In the genomic region with DNA sequence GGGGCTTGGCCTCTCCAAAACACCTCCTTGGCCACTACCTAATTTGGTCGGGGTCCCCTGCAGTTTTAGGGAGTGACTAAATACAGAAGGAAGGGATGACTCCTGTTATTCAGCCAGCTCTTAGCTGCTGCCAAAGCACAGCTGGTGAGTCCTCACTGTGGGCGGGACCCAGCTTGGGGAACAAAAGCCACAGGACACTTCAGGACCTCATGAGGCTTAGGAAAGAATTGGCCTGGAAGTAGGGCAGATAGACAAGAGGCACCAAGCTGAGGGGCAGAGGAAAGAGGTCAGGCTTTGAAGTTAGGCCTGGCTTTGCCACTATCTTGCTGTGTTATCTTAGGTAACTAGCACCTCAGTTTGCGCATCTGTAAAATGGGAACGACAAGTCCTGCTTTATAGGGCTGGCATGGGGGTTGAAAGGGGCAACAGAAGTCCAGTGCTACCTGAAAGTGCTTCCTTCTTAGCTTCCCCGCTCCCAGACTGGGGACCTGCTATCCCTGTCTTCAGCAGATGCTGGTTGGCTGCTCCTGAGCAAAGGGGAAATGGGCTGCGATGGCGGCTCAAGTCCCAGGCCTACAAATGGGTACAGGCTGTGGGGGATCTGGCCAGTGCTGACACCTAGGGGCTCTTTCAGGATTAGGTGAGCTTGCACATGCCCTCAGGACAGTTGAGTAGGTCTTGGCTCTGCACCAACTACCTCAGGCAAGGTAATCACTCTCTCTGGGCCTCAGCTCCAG, we compare ENCODE assay signal across 9 cellular contexts. TPM values are rescaled to one million over a fixed set of nuclear protein-coding genes. Genes with fewer than 3 reads are reported as not detected.
DNase-seq lines count a peak whose midpoint lies in the region; ATAC-seq, FAIRE-seq and TF ChIP-seq lines count a peak whose summit lies in the region.
"Had no signal": no experiment of that assay in that cellular context is flagged by ENCODE, and none has a peak within 500 bp of the region (broad histone marks: within the 10 kb centered on the region; RNA-seq: fewer than 3 reads in every experiment).

No MANE protein-coding gene starts in this region.

- H2BK5ac ChIP-seq in H1 (ENCODE audit: low read depth, low read length) = peak overlapping the region; percentile 6; the same call in 1 of the 2 replicates

- no peak overlapping the region for H2BK120ac ChIP-seq in H1 (replicated peaks; ENCODE audit: low read depth, low read length)

- peak overlapping the region; percentile 24; the same call in 1 of the 2 replicates for H2BK20ac ChIP-seq in H1 (ENCODE audit: low read length)

- no peak overlapping the region for H3K23ac ChIP-seq in H1 (ENCODE audit: insufficient read length)

- H3K79me1 ChIP-seq in H1 (ENCODE audit: low read depth, low read length) = no peaks in the 10 kb centered on the region

- intact Hi-C loops in posterior vena cava (cut with DNase I) = no loop called here

- peak in 1 of 2 experiments; percentile 76; a peak in 1 of 3 replicates for TF ChIP-seq EP300 in H1 (IDR thresholded peaks at IDR 0.05; ENCODE audit: borderline replicate concordance in 1 of 2, low read depth in 2 of 2, low read length in 2 of 2)

- peaks cover 6 to 21% (median 17%) of the 10 kb centered on the region in 4 experiments for H3K4me1 ChIP-seq in H1 (replicated peaks in 1 of 4; ENCODE audit: control insufficient read depth in 3 of 4, insufficient read depth in 4 of 4, low read length in 3 of 4)

- H3K9ac ChIP-seq in H1 (replicated peaks in 1 of 4; ENCODE audit: extremely low read depth in 1 of 4, low read depth in 3 of 4, low read length in 3 of 4) = no peak overlapping the region

- peak in 1 of 2 experiments; percentile 39; a peak in 2 of 4 replicates for TF ChIP-seq RAD21 in H1 (IDR thresholded peaks at IDR 0.05 in 1 of 2, conservative IDR thresholded peaks at IDR 0.05 in 1 of 2; ENCODE audit: low read depth in 2 of 2, low read length in 2 of 2)

- peak overlapping the region; percentile 30; the same call in 1 of the 2 replicates for H2BK12ac ChIP-seq in H1 (ENCODE audit: low read depth, low read length)

- H3K4ac ChIP-seq in H1 (replicated peaks; ENCODE audit: insufficient read length, low read depth, low read length) = no peak overlapping the region

- peak; percentile 36 for TF ChIP-seq CTCF in GM12872 (IDR thresholded peaks at IDR 0.05; ENCODE audit: insufficient read depth, low read depth, low read length)
- peak in 2 of 3 experiments; percentile 21 to 41; a peak in 3 of 4 replicates for TF ChIP-seq CTCF in H1 (IDR thresholded peaks at IDR 0.05; ENCODE audit: control extremely low read depth in 1 of 3, insufficient read depth in 1 of 3, low read depth in 1 of 3, low read length in 3 of 3)

- no peak for ATAC-seq in GM18870 (IDR thresholded peaks at IDR 0.05; ENCODE audit: unreplicated experiment)

- POLR2A ChIA-PET in H1 (lab: Charles Lee; ENCODE audit: partially characterized antibody) = interaction anchor here (0.6 to 1.5 kb wide), 6 partner anchors 10 to 673 kb away, joined by 3 to 5 read pairs (median 3); a partner anchor contains a TSS

- no peaks in the 10 kb centered on the region for H3K79me2 ChIP-seq in H1 (ENCODE audit: control insufficient read depth in 1 of 2, insufficient read depth in 2 of 2, low read length in 2 of 2)

- FAIRE-seq in H1 (lab: Jason Lieb, UNC) = peak; percentile 97

- no peaks in the 10 kb centered on the region for H4K20me1 ChIP-seq in H1 (replicated peaks in 1 of 2; ENCODE audit: control insufficient read depth in 1 of 2, insufficient read depth in 2 of 2, low read length in 2 of 2)

- TF ChIP-seq POLR2A in H1 (IDR thresholded peaks at IDR 0.05; ENCODE audit: control extremely low read depth in 1 of 2, low read depth in 2 of 2, low read length in 2 of 2) = no peak

- DNase-seq in MG63 (peak; percentile 88), H1 (ENCODE audit: low read depth in 1 of 2, low spot score in 2 of 2) (peak; percentile 74 to 77), posterior vena cava (ENCODE audit: low spot score) (peak; percentile 92), middle frontal gyrus (ENCODE audit: extremely low spot score, low spot score) (no peak), A172 (ENCODE audit: low spot score) (no peak), cortex of kidney (lab: John Stamatoyannopoulos, UW) (no peak)

- H3K27ac ChIP-seq in H1 (ENCODE audit: low read depth, low read length) = no peak overlapping the region

- CTCF ChIA-PET in H1 (lab: Charles Lee; ENCODE audit: partially characterized antibody) = interaction anchor here (0.8 to 3.0 kb wide), 24 partner anchors 9 to 356 kb away, joined by 3 to 32 read pairs (median 3); no protein-coding TSS in a partner anchor

- H3K14ac ChIP-seq in H1 (ENCODE audit: insufficient read length) = no peak overlapping the region

- no peak overlapping the region for H2AK5ac ChIP-seq in H1 (ENCODE audit: low read depth, low read length)

- peak overlapping the region; percentile 2 to 17; a peak in 2 of 4 replicates for H3K4me2 ChIP-seq in H1 (ENCODE audit: insufficient read depth in 1 of 2, low read depth in 2 of 2, low read length in 2 of 2)

- no peak overlapping the region for H4K5ac ChIP-seq in H1 (ENCODE audit: insufficient read length, low read depth, low read length)

- H2AFZ ChIP-seq in H1 (ENCODE audit: low read length) = no peak overlapping the region

- H3K56ac ChIP-seq in H1 (replicated peaks; ENCODE audit: insufficient read length, low read depth, low read length) = no peak overlapping the region

- H3K4me3 ChIP-seq in MG63 (no peak overlapping the region), H1 (ENCODE audit: extremely low read depth in 1 of 4, insufficient read depth in 2 of 4, low read depth in 3 of 4, low read length in 4 of 4) (no peak overlapping the region)

- H3K23me2 ChIP-seq in H1 (ENCODE audit: low read depth, low read length) = peaks cover 4% of the 10 kb centered on the region; the same call in 1 of the 2 replicates

- H4K91ac ChIP-seq in H1 (replicated peaks; ENCODE audit: insufficient read length, low read length) = no peak overlapping the region

- H3K36me3 ChIP-seq in MG63 = no peaks in the 10 kb centered on the region
- no peaks in the 10 kb centered on the region for H3K36me3 ChIP-seq in H1 (ENCODE audit: control insufficient read depth in 2 of 4, insufficient read depth in 4 of 4, low read length in 3 of 4)

- peak overlapping the region; percentile 2; the same call in 1 of the 2 replicates for H2BK15ac ChIP-seq in H1 (ENCODE audit: low read length)

- H3K27me3 ChIP-seq in MG63 (no peaks in the 10 kb centered on the region), H1 (replicated peaks in 1 of 4; ENCODE audit: control insufficient read depth in 3 of 4, extremely low read depth in 1 of 4, insufficient read depth in 3 of 4, low read length in 3 of 4) (peaks cover 0 to 2% (median 0%) of the 10 kb centered on the region in 4 experiments; a peak in 2 of 7 replicates)

- H3K18ac ChIP-seq in H1 (ENCODE audit: extremely low read depth, low read length) = peak overlapping the region; percentile 29; the same call in 1 of the 2 replicates

- 67% methylated on average over 7 of the region's 7 CpGs; no CpG with 5 or more reads in 1 of the 2 experiments for whole genome bisulfite sequencing in H1 (ENCODE audit: extremely low coverage in 1 of 2, insufficient coverage in 1 of 2, insufficient read length in 1 of 2, insufficient replicate concordance in 2 of 2, low coverage in 1 of 2, low lambda C conversion rate in 2 of 2, missing lambda C conversion rate in 1 of 2), 2 experiments

- H3K9me3 ChIP-seq in MG63 (no peaks in the 10 kb centered on the region), H1 (ENCODE audit: insufficient read depth in 2 of 2, low read depth in 1 of 2, low read length in 1 of 2) (no peaks in the 10 kb centered on the region)

- H4K8ac ChIP-seq in H1 (ENCODE audit: extremely low read depth, insufficient read depth, low read length) = no peak overlapping the region

RNA-seq across cellular contexts. Expression of a gene that starts 15.7 kb away (rescaled TPM):
- 62.2 and 66.0 TPM in 2 replicates for total RNA-seq in MG63 (2014; rRNA removed; shearing (Covaris generic); ENCODE audit: low replicate concordance)
- 4.9 and 6.1 TPM in 2 replicates for total RNA-seq in H1 (2021; fragmentation: NEBNext Ultra II Directional; extraction: Animal tissue kit (Norgen Biotek cat#: 25700))
- polyA plus RNA-seq in H1 (2011; rRNA removed) = 13.0 and 13.2 TPM in 2 replicates
- polyA plus RNA-seq in H1 (2011; cell fraction: cytosol; rRNA removed) = 12.3 TPM
- polyA plus RNA-seq in H1 (2011; cell fraction: nucleus; rRNA removed) = 8.3 TPM
- 9.7 to 19.5 TPM (median 15.7 TPM) in 4 replicates for polyA plus RNA-seq in H1 (2012, experiment 1 of 2)
- 15.5 TPM for polyA plus RNA-seq in H1 (2012, experiment 2 of 2)
- polyA plus RNA-seq in H1 (2013, experiment 1 of 2) = 9.2 TPM
- polyA plus RNA-seq in H1 (2013, experiment 2 of 2) = 11.9 TPM
- 0.79 and 1.7 TPM in 2 replicates for polyA minus RNA-seq in H1 (2011; rRNA and poly(A)+ RNA removed)
- polyA minus RNA-seq in H1 (2011; cell fraction: cytosol; rRNA and poly(A)+ RNA removed) = 2.9 TPM
- 1.9 TPM for polyA minus RNA-seq in H1 (2011; cell fraction: nucleus; rRNA and poly(A)+ RNA removed)
- total RNA-seq in posterior vena cava = 100 to 1,000 TPM in 1 of 2 donors, 10 to 100 TPM in 1; 55.2 to 104 TPM
- 24.9 and 32.0 TPM in 2 replicates for total RNA-seq in A172 (2014; rRNA removed; shearing (Covaris generic))

RNA-seq across cellular contexts. Expression of a gene that starts 21.3 kb away (rescaled TPM):
- total RNA-seq in MG63 (2014; rRNA removed; shearing (Covaris generic); ENCODE audit: low replicate concordance) = not detected in 2 replicates
- total RNA-seq in H1 (2021; fragmentation: NEBNext Ultra II Directional; extraction: Animal tissue kit (Norgen Biotek cat#: 25700)) = 0.22 and 0.36 TPM in 2 replicates
- 0.86 and 0.95 TPM in 2 replicates for polyA plus RNA-seq in H1 (2011; rRNA removed)
- polyA plus RNA-seq in H1 (2011; cell fraction: cytosol; rRNA removed) = 0.62 TPM
- 1.6 TPM for polyA plus RNA-seq in H1 (2011; cell fraction: nucleus; rRNA removed)
- 0.39 to 0.50 TPM (median 0.42 TPM) in 3 of 4 replicates, not detected in the other for polyA plus RNA-seq in H1 (2012, experiment 1 of 2)
- 0.18 TPM for polyA plus RNA-seq in H1 (2012, experiment 2 of 2)
- polyA plus RNA-seq in H1 (2013, experiment 1 of 2) = 0.34 TPM
- polyA plus RNA-seq in H1 (2013, experiment 2 of 2) = 0.33 TPM
- polyA minus RNA-seq in H1 (2011; rRNA and poly(A)+ RNA removed) = 0.57 and 1.2 TPM in 2 replicates
- polyA minus RNA-seq in H1 (2011; cell fraction: cytosol; rRNA and poly(A)+ RNA removed) = not detected
- polyA minus RNA-seq in H1 (2011; cell fraction: nucleus; rRNA and poly(A)+ RNA removed) = 0.60 TPM
- total RNA-seq in posterior vena cava = 10 to 100 TPM; 21.9 to 22.5 TPM
- not detected in 2 replicates for total RNA-seq in A172 (2014; rRNA removed; shearing (Covaris generic))
- total RNA-seq: SK-MEL-5 had no signal

RNA-seq across cellular contexts. Expression of a gene that starts 52.4 kb away (rescaled TPM):
- total RNA-seq in MG63 (2014; rRNA removed; shearing (Covaris generic); ENCODE audit: low replicate concordance) = 10.4 and 11.5 TPM in 2 replicates
- total RNA-seq in H1 (2021; fragmentation: NEBNext Ultra II Directional; extraction: Animal tissue kit (Norgen Biotek cat#: 25700)) = 35.1 and 39.4 TPM in 2 replicates
- 4.4 and 8.6 TPM in 2 replicates for polyA plus RNA-seq in H1 (2011; rRNA removed)
- 3.3 TPM for polyA plus RNA-seq in H1 (2011; cell fraction: cytosol; rRNA removed)
- polyA plus RNA-seq in H1 (2011; cell fraction: nucleus; rRNA removed) = 17.1 TPM
- polyA plus RNA-seq in H1 (2012, experiment 1 of 2) = 18.4 to 23.0 TPM (median 21.1 TPM) in 4 replicates
- 17.0 TPM for polyA plus RNA-seq in H1 (2012, experiment 2 of 2)
- polyA plus RNA-seq in H1 (2013, experiment 1 of 2) = 11.2 TPM
- 11.1 TPM for polyA plus RNA-seq in H1 (2013, experiment 2 of 2)
- 4.4 and 6.1 TPM in 2 replicates for polyA minus RNA-seq in H1 (2011; rRNA and poly(A)+ RNA removed)
- polyA minus RNA-seq in H1 (2011; cell fraction: cytosol; rRNA and poly(A)+ RNA removed) = 11.9 TPM
- 10.5 TPM for polyA minus RNA-seq in H1 (2011; cell fraction: nucleus; rRNA and poly(A)+ RNA removed)
- total RNA-seq in posterior vena cava = 10 to 100 TPM; 54.5 to 58.3 TPM
- 3.4 and 7.6 TPM in 2 replicates for total RNA-seq in A172 (2014; rRNA removed; shearing (Covaris generic))

Comparison
In these comparisons a context has a peak if more than half of its experiments do, and no peak if none do; other contexts are left out.
1. DNase-seq: peak in MG63 (single experiment), H1 (2 of 2) and posterior vena cava (single experiment); none in middle frontal gyrus (single experiment), A172 (single experiment) and cortex of kidney (single experiment).
2. RNA of a gene that starts 21.3 kb away (total RNA-seq): 21.9 to 22.5 TPM in posterior vena cava; 0.22 to 0.36 TPM in H1, not detected in MG63 and not detected in A172; every median in the first group is over 10 times any median in the second.